ENCODE assay signal across 9 cellular contexts in the genomic region with DNA sequence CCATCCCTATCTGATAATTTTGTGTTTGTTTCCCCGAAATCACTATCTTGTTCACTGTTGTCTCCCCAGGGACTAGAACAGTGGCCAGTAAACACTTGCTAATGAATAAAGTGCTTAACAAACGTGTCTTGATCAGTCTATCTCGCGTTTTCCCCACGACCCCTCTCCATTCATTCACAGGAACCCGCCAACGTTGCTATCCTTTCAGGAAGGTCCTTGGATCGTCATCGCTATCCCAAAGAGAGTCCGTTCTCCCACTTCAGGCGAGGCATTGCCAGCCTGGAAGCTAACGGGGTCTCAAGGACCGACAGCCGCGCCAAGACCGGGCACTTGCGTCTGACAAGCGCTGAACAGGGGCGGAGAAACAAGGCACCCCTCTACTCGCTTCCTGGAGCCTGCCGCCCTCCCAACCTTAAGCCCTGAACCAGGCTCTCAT. TPM values are rescaled to one million over a fixed set of nuclear protein-coding genes. Genes with fewer than 3 reads are reported as not detected.
DNase-seq lines count a peak whose midpoint lies in the region; ATAC-seq and TF ChIP-seq lines count a peak whose summit lies in the region.
"Had no signal": no experiment of that assay in that cellular context is flagged by ENCODE, and none has a peak within 500 bp of the region (broad histone marks: within the 10 kb centered on the region; RNA-seq: fewer than 3 reads in every experiment).

No MANE protein-coding gene starts in this region.

- H3K4me3 Mint-ChIP-seq in naive thymus-derived CD8-positive, alpha-beta T cell, result no peak overlapping the region
- H3K4me3 Mint-ChIP-seq in activated naive CD4-positive, alpha-beta T cell treated with anti-CD3 and anti-CD28 coated beads, Interleukin-2, amount 10 ng/mL, durations not matched to agents 7 days and 5 days, result no peak overlapping the region
- H3K4me3 Mint-ChIP-seq: activated T-cell treated with anti-CD3 and anti-CD28 coated beads, Interleukin-2, amount 50 U/mL, for 72 hours had no signal

- no peak for TF ChIP-seq CTCF in choroid plexus epithelial cell (conservative IDR thresholded peaks at IDR 0.05; ENCODE audit: low read depth, low read length)

- ATAC-seq in HG03354 (IDR thresholded peaks at IDR 0.05; ENCODE audit: poor library complexity, severe bottlenecking, unreplicated experiment), result peak; percentile 20
- peak; percentile 11 to 24 for ATAC-seq in naive thymus-derived CD8-positive, alpha-beta T cell

- no peaks in the 10 kb centered on the region for H3K9me3 Mint-ChIP-seq in naive thymus-derived CD8-positive, alpha-beta T cell
- no peaks in the 10 kb centered on the region for H3K9me3 Mint-ChIP-seq in activated naive CD4-positive, alpha-beta T cell treated with anti-CD3 and anti-CD28 coated beads, Interleukin-2, amount 10 ng/mL, durations not matched to agents 7 days and 5 days
- H3K9me3 Mint-ChIP-seq: activated T-cell treated with anti-CD3 and anti-CD28 coated beads, Interleukin-2, amount 50 U/mL, for 72 hours had no signal

- peaks cover 21 to 62% (median 49%) of the 10 kb centered on the region in 4 donors for H3K4me1 Mint-ChIP-seq in naive thymus-derived CD8-positive, alpha-beta T cell
- H3K4me1 Mint-ChIP-seq in activated naive CD4-positive, alpha-beta T cell treated with anti-CD3 and anti-CD28 coated beads, Interleukin-2, amount 10 ng/mL, durations not matched to agents 7 days and 5 days, result peaks cover 65% of the 10 kb centered on the region

- no peaks in the 10 kb centered on the region for H3K27me3 Mint-ChIP-seq in naive thymus-derived CD8-positive, alpha-beta T cell
- no peaks in the 10 kb centered on the region for H3K27me3 Mint-ChIP-seq in activated naive CD4-positive, alpha-beta T cell treated with anti-CD3 and anti-CD28 coated beads, Interleukin-2, amount 10 ng/mL, durations not matched to agents 7 days and 5 days

- POLR2A ChIA-PET in naive thymus-derived CD8-positive, alpha-beta T cell (lab: Charles Lee), result interaction anchor here (0.9 to 2.2 kb wide), 8 partner anchors 9 to 693 kb away, joined by 3 to 9 read pairs (median 4); partner anchors contain the start of gene SNRPA1

- DNase-seq in DMS 273 (lab: John Stamatoyannopoulos, UW; ENCODE audit: unreplicated experiment), result peak; percentile 67
- DNase-seq in DMS 273 treated with DMSO at 0.1 percent for 48 hours (lab: John Stamatoyannopoulos, UW), result no peak
- no peak for DNase-seq in choroid plexus epithelial cell (ENCODE audit: low read depth)
- DNase-seq in naive thymus-derived CD8-positive, alpha-beta T cell, result no peak
- DNase-seq in iPS-NIHi11 (ENCODE audit: low spot score), result no peak
- no peak for DNase-seq in putamen (ENCODE audit: low spot score)
- DNase-seq in activated naive CD4-positive, alpha-beta T cell treated with anti-CD3 and anti-CD28 coated beads, Interleukin-2, amount 10 ng/mL, durations not matched to agents 7 days and 5 days, result no peak

- H3K27ac Mint-ChIP-seq in naive thymus-derived CD8-positive, alpha-beta T cell, result no peak overlapping the region
- H3K27ac Mint-ChIP-seq in activated naive CD4-positive, alpha-beta T cell treated with anti-CD3 and anti-CD28 coated beads, Interleukin-2, amount 10 ng/mL, durations not matched to agents 7 days and 5 days, result no peak overlapping the region
- H3K27ac Mint-ChIP-seq: activated T-cell treated with anti-CD3 and anti-CD28 coated beads, Interleukin-2, amount 50 U/mL, for 72 hours had no signal

- H3K36me3 Mint-ChIP-seq in naive thymus-derived CD8-positive, alpha-beta T cell, result peaks cover 0 to 23% (median 7%) of the 10 kb centered on the region in 3 donors
- H3K36me3 Mint-ChIP-seq in activated naive CD4-positive, alpha-beta T cell treated with anti-CD3 and anti-CD28 coated beads, Interleukin-2, amount 10 ng/mL, durations not matched to agents 7 days and 5 days, result peaks cover 53% of the 10 kb centered on the region

- peak overlapping the region; percentile 91 for H3K4me3 ChIP-seq in choroid plexus epithelial cell (ENCODE audit: low read depth, low read length)

- CTCF ChIA-PET in activated naive CD4-positive, alpha-beta T cell treated with anti-CD3 and anti-CD28 coated beads, Interleukin-2, amount 10 ng/mL, durations not matched to agents 7 days and 5 days (lab: Charles Lee), result interaction anchor here (1.8 kb wide), 1 partner anchor 252 kb away, joined by 11 read pairs; no protein-coding TSS in a partner anchor

RNA-seq across cellular contexts. Expression of gene LINS1, which starts 0.3 kb away (rescaled TPM):
- 10 to 100 TPM; 46.2 to 47.1 TPM for total RNA-seq in naive thymus-derived CD8-positive, alpha-beta T cell
- 10 to 100 TPM; 41.2 to 71.4 (median 65.7) TPM for polyA plus RNA-seq in naive thymus-derived CD8-positive, alpha-beta T cell

RNA-seq across cellular contexts. Expression of gene ASB7, which starts 0.7 kb away (rescaled TPM):
- total RNA-seq in naive thymus-derived CD8-positive, alpha-beta T cell, result 10 to 100 TPM; 20.5 to 20.9 TPM
- polyA plus RNA-seq in naive thymus-derived CD8-positive, alpha-beta T cell, result 10 to 100 TPM; 12.2 to 13.9 (median 12.7) TPM
